Comparison of ENCODE assay signal across 8 cellular contexts in genomic region chr5:43007911-43008368, GRCh38. TPM values are rescaled to one million over a fixed set of nuclear protein-coding genes. Genes with fewer than 3 reads are reported as not detected.
DNase-seq lines count a peak whose midpoint lies in the region; ATAC-seq, FAIRE-seq and TF ChIP-seq lines count a peak whose summit lies in the region.

No MANE protein-coding gene starts in this region.

- H3K79me2 ChIP-seq in HepG2 (ENCODE audit: insufficient read depth, low read length), result no peaks in the 10 kb centered on the region

- no peaks in the 10 kb centered on the region; a peak in 1 of 5 replicates for H3K27me3 ChIP-seq in HepG2 (ENCODE audit: control insufficient read depth in 1 of 2, insufficient read depth in 2 of 2, low read length in 2 of 2)

- ATAC-seq in GM19035 (IDR thresholded peaks at IDR 0.05; ENCODE audit: unreplicated experiment), result peak; percentile 52
- ATAC-seq in HG03175 (IDR thresholded peaks at IDR 0.05; ENCODE audit: unreplicated experiment), result peak; percentile 47
- ATAC-seq in activated B cell treated with CpG ODN at 0.5 μM for 24 hours (ENCODE audit: low read depth), result peak; percentile 38
- ATAC-seq in HepG2, result peak; percentile 50

- 0 out of 4 replicates have a peak, but pooled peaks of 1 of the 2 experiments have one; percentile 27 for TF ChIP-seq POLR2A in HepG2 (IDR thresholded peaks at IDR 0.05; ENCODE audit: insufficient read depth in 1 of 2, low read depth in 2 of 2, low read length in 2 of 2)

- DNase-seq in AG09319 (ENCODE audit: extremely low read depth, low read depth), result no peak
- peak; percentile 69 for DNase-seq in NCI-H345 treated with DMSO at 0.1 percent for 48 hours (lab: John Stamatoyannopoulos, UW; ENCODE audit: unreplicated experiment)
- DNase-seq in activated B cell treated with CpG ODN at 0.5 μM for 24 hours, result peak; percentile 59
- DNase-seq in cerebellar cortex (ENCODE audit: low spot score), result peak; percentile 39
- DNase-seq in HepG2 (ENCODE audit: low spot score), result peak; percentile 50
- DNase-seq in stimulated activated CD4-positive, alpha-beta T cell treated with anti-CD3 and anti-CD28 coated beads, TNF-alpha, amount 100 ng/mL, for 48 hours (ENCODE audit: low read depth in 3 of 3), result peak in 2 of 3 donors; percentile 73 to 77

- FAIRE-seq in HepG2 (lab: Jason Lieb, UNC), result no peak

- intact Hi-C loops in activated B cell treated with CpG ODN at 0.5 μM for 24 hours (cut with micrococcal nuclease) (loop anchor here (1.0 to 5.0 kb wide), 9 partner anchors 13 to 594 kb away; partner anchors contain the start of genes ANXA2R, NNT, PAIP1 and TMEM267), HepG2 (cut with micrococcal nuclease; ENCODE audit: unreplicated experiment) (loop anchor here (1.0 to 2.0 kb wide), 4 partner anchors 13 to 113 kb away; no protein-coding TSS in a partner anchor)

- POLR2A ChIA-PET in activated B cell treated with CpG ODN at 0.5 μM for 24 hours (lab: Charles Lee) (interaction anchor here (0.7 to 6.3 kb wide), 14 partner anchors 9 to 476 kb away, joined by 3 to 384 read pairs (median 23); partner anchors contain the start of genes ANXA2R, HMGCS1, TMEM267 and ZNF131), HepG2 (lab: Yijun Ruan, JAX) (interaction anchor here (0.7 to 4.9 kb wide), 10 partner anchors 11 to 196 kb away, joined by 3 to 72 read pairs (median 12); partner anchors contain the start of genes SELENOP and ZNF131)

- TF ChIP-seq CTCF in AG09319 (IDR thresholded peaks at IDR 0.05; ENCODE audit: low read depth, low read length) (peak; percentile 14), activated B cell treated with CpG ODN at 0.5 μM for 24 hours (IDR thresholded peaks at IDR 0.05) (no peak), HepG2 (CRISPR knock-in tag; IDR thresholded peaks at IDR 0.05) (no peak)

- TF ChIP-seq RAD21 in HepG2 (CRISPR knock-in tag; IDR thresholded peaks at IDR 0.05), result no peak

- H3K9ac ChIP-seq in HepG2 (ENCODE audit: insufficient read depth, low read depth, low read length), result peak overlapping the region; percentile 76

- H3K4me3 ChIP-seq in HepG2 (replicated peaks in 1 of 3; ENCODE audit: insufficient read depth in 1 of 3, low read depth in 2 of 3, low read length in 3 of 3), result peak overlapping the region; percentile 73 to 94 (median 78); a peak in 5 of 6 replicates

- in situ Hi-C loops in HepG2 (cut with HindIII; ENCODE audit: extremely low pct_ligation_motif_present, low pct_unique_long_range_greater_than_20kb), result loop anchor here (5.0 to 25.0 kb wide), 2 partner anchors 59 to 196 kb away; partner anchors contain the start of gene SELENOP

- peak overlapping the region; percentile 84 for H3K27ac ChIP-seq in HepG2 (ENCODE audit: extremely low read length, insufficient read depth, low read length)

- CTCF ChIA-PET in activated B cell treated with CpG ODN at 0.5 μM for 24 hours (lab: Charles Lee) (interaction anchor here (0.8 to 4.5 kb wide), 7 partner anchors 9 to 58 kb away, joined by 3 to 75 read pairs (median 24); partner anchors contain the start of gene ANXA2R), HepG2 (lab: Yijun Ruan, JAX; ENCODE audit: low intra/inter-chr PET ratio, low total read pairs) (interaction anchor here (2.6 kb wide), 1 partner anchor 13 kb away, joined by 7 read pairs; no protein-coding TSS in a partner anchor)

- peak overlapping the region; percentile 89 for H3K4me3 Mint-ChIP-seq in activated B cell treated with CpG ODN at 0.5 μM for 24 hours

- BruUV-seq in HepG2 (replicated peaks; lab: Mats Ljungman, UMichigan), result no TSS peak

- no peaks in the 10 kb centered on the region for H4K20me1 ChIP-seq in HepG2 (ENCODE audit: insufficient read depth, low read length)

- TF ChIP-seq EP300 in HepG2 (IDR thresholded peaks at IDR 0.05; ENCODE audit: low read depth in 2 of 2, low read length in 2 of 2) (no peak), HepG2 (CRISPR knock-in tag; IDR thresholded peaks at IDR 0.05; ENCODE audit: borderline replicate concordance) (no peak)

- H3K27me3 Mint-ChIP-seq in activated B cell treated with CpG ODN at 0.5 μM for 24 hours, result no peaks in the 10 kb centered on the region

- H2AFZ ChIP-seq in HepG2 (ENCODE audit: low read length), result no peak overlapping the region

- peaks cover 14% of the 10 kb centered on the region for H3K36me3 Mint-ChIP-seq in activated B cell treated with CpG ODN at 0.5 μM for 24 hours (ENCODE audit: low read depth)

- H3K9me3 ChIP-seq in HepG2 (ENCODE audit: low read length), result no peaks in the 10 kb centered on the region

- H3K4me2 ChIP-seq in HepG2 (ENCODE audit: low read depth, low read length), result peak overlapping the region; percentile 89

- H3K9me3 Mint-ChIP-seq in activated B cell treated with CpG ODN at 0.5 μM for 24 hours, result no peaks in the 10 kb centered on the region

- peak overlapping the region; percentile 98 for H3K27ac Mint-ChIP-seq in activated B cell treated with CpG ODN at 0.5 μM for 24 hours

- peaks cover 30% of the 10 kb centered on the region for H3K4me1 Mint-ChIP-seq in activated B cell treated with CpG ODN at 0.5 μM for 24 hours

- no peaks in the 10 kb centered on the region for H3K36me3 ChIP-seq in HepG2 (replicated peaks in 1 of 2; ENCODE audit: control insufficient read depth in 1 of 2, insufficient read depth in 2 of 2, low read length in 2 of 2)

- peaks cover 12% of the 10 kb centered on the region for H3K4me1 ChIP-seq in HepG2 (ENCODE audit: insufficient read depth, low read length)

- 77% methylated on average over 19 of the region's 25 CpGs for WGBS in HepG2 (ENCODE audit: low lambda C conversion rate)

TF ChIP-seq in HepG2, 621 proteins besides CTCF, POLR2A, EP300 and RAD21 (continues in another document):
- TF ChIP-seq ELF3 (CRISPR knock-in tag; IDR thresholded peaks at IDR 0.05), result peak; percentile 16; the same call in 1 of the 2 replicates
- no peak for TF ChIP-seq RFX3 (CRISPR knock-in tag; IDR thresholded peaks at IDR 0.05)
- no peak for TF ChIP-seq MAZ (IDR thresholded peaks at IDR 0.05; ENCODE audit: borderline replicate concordance, low read depth, low read length)
- 0 out of 2 replicates have a peak, but pooled peaks have one; percentile 11 for TF ChIP-seq MAZ (CRISPR knock-in tag; IDR thresholded peaks at IDR 0.05; ENCODE audit: low read depth)
- TF ChIP-seq ZNF10 (CRISPR knock-in tag; IDR thresholded peaks at IDR 0.05; ENCODE audit: borderline replicate concordance, low read depth), result no peak
- TF ChIP-seq SRSF1 (optimal IDR thresholded peaks at IDR 0.05; ENCODE audit: low read depth, low read length), result peak; percentile 17
- TF ChIP-seq NAIF1 (CRISPR knock-in tag; IDR thresholded peaks at IDR 0.05; ENCODE audit: borderline replicate concordance), result no peak
- TF ChIP-seq NCOA1 (CRISPR knock-in tag; IDR thresholded peaks at IDR 0.05), result no peak
- 0 out of 2 replicates have a peak, but pooled peaks have one; percentile 46 for TF ChIP-seq ZNF672 (CRISPR knock-in tag; IDR thresholded peaks at IDR 0.05)
- TF ChIP-seq MYPOP (CRISPR knock-in tag; IDR thresholded peaks at IDR 0.05), result no peak
- 0 out of 2 replicates have a peak, but pooled peaks have one; percentile 7 for TF ChIP-seq MIER3 (CRISPR knock-in tag; IDR thresholded peaks at IDR 0.05; ENCODE audit: borderline replicate concordance)
- no peak for TF ChIP-seq NFE2L1 (CRISPR knock-in tag; IDR thresholded peaks at IDR 0.05; ENCODE audit: borderline replicate concordance)
- TF ChIP-seq ZFX (CRISPR knock-in tag; IDR thresholded peaks at IDR 0.05; ENCODE audit: low read depth), result 0 out of 2 replicates have a peak, but pooled peaks have one; percentile 40
- 0 out of 2 replicates have a peak, but pooled peaks have one; percentile 17 for TF ChIP-seq ZNF761 (CRISPR knock-in tag; conservative IDR thresholded peaks at IDR 0.05)
- no peak; the same call in 1 of the 2 replicates for TF ChIP-seq KMT2B (CRISPR knock-in tag; IDR thresholded peaks at IDR 0.05)
- no peak for TF ChIP-seq ZNF564 (CRISPR knock-in tag; IDR thresholded peaks at IDR 0.05)
- TF ChIP-seq TAF1 (CRISPR knock-in tag; IDR thresholded peaks at IDR 0.05), result peak; percentile 18; the same call in 1 of the 2 replicates
- TF ChIP-seq SAFB2 (CRISPR knock-in tag; IDR thresholded peaks at IDR 0.05; ENCODE audit: borderline replicate concordance, low read depth), result peak; percentile 33; the same call in 1 of the 2 replicates

RNA-seq across cellular contexts. Expression of gene ANXA2R, which starts 32.2 kb away (rescaled TPM):
- total RNA-seq in activated B cell treated with CpG ODN at 0.5 μM for 24 hours (6.7 and 7.9 TPM in 2 replicates), HepG2 (2016; rRNA removed; fragmentation: Illumina TruSeq; extraction: Trizol) (0.76 and 0.95 TPM in 2 replicates)
- 0.40 and 0.53 TPM in 2 replicates for total RNA-seq in HepG2 (2016; cell fraction: cytosol; rRNA removed; fragmentation: Illumina TruSeq; extraction: Trizol; ENCODE audit: low read depth)
- 0.58 and 0.74 TPM in 2 replicates for total RNA-seq in HepG2 (2016; cell fraction: insoluble cytoplasmic fraction; rRNA removed; fragmentation: Illumina TruSeq; extraction: Trizol)
- 0.65 TPM in 2 replicates for total RNA-seq in HepG2 (2016; cell fraction: membrane; rRNA removed; fragmentation: Illumina TruSeq; extraction: Trizol)
- total RNA-seq in HepG2 (2016; cell fraction: nucleus; rRNA removed; fragmentation: Illumina TruSeq; extraction: Trizol), result 1.5 and 1.8 TPM in 2 replicates
- polyA plus RNA-seq in HepG2 (2011; rRNA removed), result 1.3 TPM in 2 replicates
- polyA plus RNA-seq in HepG2 (2011; cell fraction: cytosol; rRNA removed), result 0.90 and 1.1 TPM in 2 replicates
- polyA plus RNA-seq in HepG2 (2011; cell fraction: nucleus; rRNA removed), result 2.6 and 2.7 TPM in 2 replicates
- polyA plus RNA-seq in HepG2 (2012), result 0.52 and 0.67 TPM in 2 replicates
- 0.37 and 0.41 TPM in 2 replicates for polyA plus RNA-seq in HepG2 (2016; cell fraction: cytosol; fragmentation: Illumina TruSeq; extraction: Trizol; ENCODE audit: low read depth)
- polyA plus RNA-seq in HepG2 (2016; cell fraction: insoluble cytoplasmic fraction; fragmentation: Illumina TruSeq; extraction: Trizol; ENCODE audit: low read depth), result 0.28 and 0.72 TPM in 2 replicates
- polyA plus RNA-seq in HepG2 (2016; cell fraction: membrane; fragmentation: Illumina TruSeq; extraction: Trizol; ENCODE audit: low read depth), result 0.34 and 0.62 TPM in 2 replicates
- 1.2 and 1.5 TPM in 2 replicates for polyA plus RNA-seq in HepG2 (2016; cell fraction: nucleus; fragmentation: Illumina TruSeq; extraction: Trizol; ENCODE audit: insufficient read depth, low read depth)
- 1.5 and 11.0 TPM in 2 replicates for polyA minus RNA-seq in HepG2 (2011; rRNA and poly(A)+ RNA removed; ENCODE audit: low replicate concordance)
- 0.49 TPM in 1 of 2 replicates, not detected in the other for polyA minus RNA-seq in HepG2 (2011; cell fraction: cytosol; rRNA and poly(A)+ RNA removed)
- 3.9 and 4.5 TPM in 2 replicates for polyA minus RNA-seq in HepG2 (2011; cell fraction: nucleus; rRNA and poly(A)+ RNA removed)
